Comparison of ENCODE assay signal across 25 cellular contexts in the genomic region with DNA sequence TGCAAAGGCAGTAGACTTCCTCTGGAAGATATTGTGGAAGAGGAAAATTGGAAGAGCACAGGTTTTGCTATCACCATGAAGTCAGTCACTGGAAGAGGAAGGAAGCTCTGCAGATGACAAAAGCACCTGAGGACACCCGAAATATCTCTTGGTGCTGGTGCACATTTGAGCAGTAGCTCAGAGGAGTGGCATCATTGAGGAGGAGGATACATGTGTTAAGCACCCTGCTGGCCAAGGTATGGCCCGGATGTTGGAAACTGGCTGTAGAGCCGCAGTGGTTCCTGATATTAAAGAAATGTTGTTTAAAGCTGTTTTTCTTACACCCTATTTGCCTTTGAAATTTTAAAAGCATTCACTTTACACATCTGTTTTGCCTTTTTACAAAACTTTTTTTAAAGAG. TPM values are rescaled to one million over a fixed set of nuclear protein-coding genes. Genes with fewer than 3 reads are reported as not detected.
DNase-seq lines count a peak whose midpoint lies in the region; ATAC-seq and TF ChIP-seq lines count a peak whose summit lies in the region.
"Had no signal": no experiment of that assay in that cellular context is flagged by ENCODE, and none has a peak within 500 bp of the region (broad histone marks: within the 10 kb centered on the region; RNA-seq: fewer than 3 reads in every experiment).

No MANE protein-coding gene starts in this region.

- H3K79me1 ChIP-seq in mesendoderm (ENCODE audit: low read length), result no peaks in the 10 kb centered on the region

- intact Hi-C loops in CD4-positive, alpha-beta T cell (cut with DNase I, micrococcal nuclease), result no loop called here
- intact Hi-C loops in CD8-positive, alpha-beta T cell (cut with DNase I, micrococcal nuclease), result no loop called here
- intact Hi-C loops in activated T-helper 1 cell treated with anti-CD3 and anti-CD28 coated beads, Interleukin-12 subunit alpha, Interleukin-12 subunit beta, Interleukin-2, Interleukin-4 antibody, amounts not matched to agents 30 ng/mL and 10 ng/mL and 1 ng/mL, durations not matched to agents 14 hours and 24 hours and 36 hours (cut with micrococcal nuclease), result no loop called here
- intact Hi-C loops in prostate gland (cut with DNase I), result no loop called here
- intact Hi-C loops in esophagus muscularis mucosa (cut with DNase I), result no loop called here

- no peak for ATAC-seq in CD4-positive, alpha-beta T cell (ENCODE audit: poor library complexity)
- no peak for ATAC-seq in CD8-positive, alpha-beta T cell

- H3K4me1 Mint-ChIP-seq in CD4-positive, alpha-beta T cell (ENCODE audit: low read depth), result no peaks in the 10 kb centered on the region
- no peaks in the 10 kb centered on the region for H3K4me1 Mint-ChIP-seq in CD8-positive, alpha-beta T cell (ENCODE audit: low read depth)
- no peaks in the 10 kb centered on the region for H3K4me1 Mint-ChIP-seq in activated T-helper 1 cell treated with anti-CD3 and anti-CD28 coated beads, Interleukin-12 subunit alpha, Interleukin-12 subunit beta, Interleukin-2, Interleukin-4 antibody, amounts not matched to agents 30 ng/mL and 10 ng/mL and 1 ng/mL, durations not matched to agents 14 hours and 24 hours and 36 hours (ENCODE audit: low read depth)

- no peaks in the 10 kb centered on the region for H3K9me3 Mint-ChIP-seq in CD4-positive, alpha-beta T cell
- H3K9me3 Mint-ChIP-seq in CD8-positive, alpha-beta T cell, result no peaks in the 10 kb centered on the region
- no peaks in the 10 kb centered on the region for H3K9me3 Mint-ChIP-seq in activated T-helper 1 cell treated with anti-CD3 and anti-CD28 coated beads, Interleukin-12 subunit alpha, Interleukin-12 subunit beta, Interleukin-2, Interleukin-4 antibody, amounts not matched to agents 30 ng/mL and 10 ng/mL and 1 ng/mL, durations not matched to agents 14 hours and 24 hours and 36 hours
- H3K9me3 Mint-ChIP-seq: CD4-positive, alpha-beta memory T cell had no signal

- TF ChIP-seq EP300 in esophagus muscularis mucosa (IDR thresholded peaks at IDR 0.05), result no peak

- no peaks in the 10 kb centered on the region for H3K36me3 Mint-ChIP-seq in CD4-positive, alpha-beta T cell (ENCODE audit: low read depth)
- peaks cover 3% of the 10 kb centered on the region for H3K36me3 Mint-ChIP-seq in CD8-positive, alpha-beta T cell
- H3K36me3 Mint-ChIP-seq in activated T-helper 1 cell treated with anti-CD3 and anti-CD28 coated beads, Interleukin-12 subunit alpha, Interleukin-12 subunit beta, Interleukin-2, Interleukin-4 antibody, amounts not matched to agents 30 ng/mL and 10 ng/mL and 1 ng/mL, durations not matched to agents 14 hours and 24 hours and 36 hours (ENCODE audit: low read depth), result peaks cover 9% of the 10 kb centered on the region

- no peak overlapping the region for H3K23ac ChIP-seq in mesendoderm (ENCODE audit: low read length)

- no peak overlapping the region for H2AK5ac ChIP-seq in mesendoderm (ENCODE audit: low read length)

- H2BK120ac ChIP-seq in mesendoderm (ENCODE audit: low read depth, low read length), result no peak overlapping the region

- H3K4ac ChIP-seq in mesendoderm (ENCODE audit: low read depth, low read length), result no peak overlapping the region

- CTCF ChIA-PET in CD4-positive, alpha-beta T cell (lab: Charles Lee), result interaction anchor here (1.3 kb wide), 1 partner anchor 10 kb away, joined by 5 read pairs; no protein-coding TSS in a partner anchor
- CTCF ChIA-PET in CD8-positive, alpha-beta T cell (lab: Charles Lee), result no interaction called here

- no peak overlapping the region for H3K56ac ChIP-seq in mesendoderm (ENCODE audit: low read length)

- no peaks in the 10 kb centered on the region for H3K36me3 ChIP-seq in CD8-positive, alpha-beta T cell (ENCODE audit: insufficient read depth, low read length)
- H3K36me3 ChIP-seq in mesendoderm (ENCODE audit: control insufficient read depth, insufficient read depth, low read length) (no peaks in the 10 kb centered on the region), prostate gland (no peaks in the 10 kb centered on the region), esophagus muscularis mucosa (peaks cover 0 to 3% (median 0%) of the 10 kb centered on the region in 4 donors)

- TF ChIP-seq POLR2A in prostate gland (IDR thresholded peaks at IDR 0.05) (no peak), esophagus muscularis mucosa (IDR thresholded peaks at IDR 0.05; ENCODE audit: low read depth) (no peak)

- no peaks in the 10 kb centered on the region for H3K9me3 ChIP-seq in CD4-positive, alpha-beta T cell (ENCODE audit: control insufficient read depth, low read length)
- no peaks in the 10 kb centered on the region for H3K9me3 ChIP-seq in CD8-positive, alpha-beta T cell (ENCODE audit: low read length)
- H3K9me3 ChIP-seq in prostate gland (no peaks in the 10 kb centered on the region), esophagus muscularis mucosa (no peaks in the 10 kb centered on the region)
- H3K9me3 ChIP-seq: BLaER1 had no signal

- no peak overlapping the region for H4K5ac ChIP-seq in mesendoderm (ENCODE audit: low read length)

- H3K4me3 ChIP-seq in CD8-positive, alpha-beta T cell (ENCODE audit: low read depth, low read length), result no peak overlapping the region
- H3K4me3 ChIP-seq in mesendoderm (ENCODE audit: low read length) (no peak overlapping the region), prostate gland (no peak overlapping the region), esophagus muscularis mucosa (no peak overlapping the region)
- H3K4me3 ChIP-seq: BLaER1, GM23248 had no signal

- H3K4me1 ChIP-seq in CD8-positive, alpha-beta T cell (ENCODE audit: insufficient read depth, low read length), result no peaks in the 10 kb centered on the region
- no peaks in the 10 kb centered on the region for H3K4me1 ChIP-seq in mesendoderm (ENCODE audit: control insufficient read depth, low read depth, low read length)
- H3K4me1 ChIP-seq in prostate gland (replicated peaks), result no peaks in the 10 kb centered on the region
- no peaks in the 10 kb centered on the region for H3K4me1 ChIP-seq in esophagus muscularis mucosa
- H3K4me1 ChIP-seq: BLaER1 had no signal

- TF ChIP-seq CTCF in CD4-positive, alpha-beta T cell (IDR thresholded peaks at IDR 0.05), result no peak
- TF ChIP-seq CTCF in CD8-positive, alpha-beta T cell (IDR thresholded peaks at IDR 0.05), result no peak
- TF ChIP-seq CTCF in prostate gland (IDR thresholded peaks at IDR 0.05) (no peak), esophagus muscularis mucosa (IDR thresholded peaks at IDR 0.05) (no peak)

- DNase-seq in CD4-positive, alpha-beta T cell, result no peak
- no peak for DNase-seq in CD8-positive, alpha-beta T cell
- no peak for DNase-seq in activated T-helper 1 cell treated with anti-CD3 and anti-CD28 coated beads, Interleukin-12 subunit alpha, Interleukin-12 subunit beta, Interleukin-2, Interleukin-4 antibody, amounts not matched to agents 30 ng/mL and 10 ng/mL and 1 ng/mL, durations not matched to agents 14 hours and 24 hours and 36 hours (ENCODE audit: low spot score)
- DNase-seq in mesendoderm, result peak; percentile 16
- DNase-seq in prostate gland (ENCODE audit: low spot score), result no peak
- no peak for DNase-seq in esophagus muscularis mucosa (ENCODE audit: extremely low spot score)
- no peak for DNase-seq in NCI-H146 treated with DMSO at 0.1 percent for 48 hours (lab: John Stamatoyannopoulos, UW; ENCODE audit: unreplicated experiment)
- DNase-seq: Calu3; CD4-positive, alpha-beta memory T cell; DMS153; GM23248; HCEC 1CT; KBM-7; MM.1S; NCI-H1048; NCI-H1417 treated with DMSO at 0.1 percent for 48 hours; NCI-H187 treated with DMSO at 0.1 percent for 48 hours; NCI-H2107; NCI-H446 treated with DMSO at 0.1 percent for 48 hours; NCI-H526 treated with DMSO at 0.1 percent for 48 hours; OCI-M1; Right ventricle myocardium superior had no signal

- no peak overlapping the region for H3K4me3 Mint-ChIP-seq in CD4-positive, alpha-beta T cell
- H3K4me3 Mint-ChIP-seq in CD8-positive, alpha-beta T cell, result no peak overlapping the region
- H3K4me3 Mint-ChIP-seq in activated T-helper 1 cell treated with anti-CD3 and anti-CD28 coated beads, Interleukin-12 subunit alpha, Interleukin-12 subunit beta, Interleukin-2, Interleukin-4 antibody, amounts not matched to agents 30 ng/mL and 10 ng/mL and 1 ng/mL, durations not matched to agents 14 hours and 24 hours and 36 hours, result no peak overlapping the region
- H3K4me3 Mint-ChIP-seq: CD4-positive, alpha-beta memory T cell had no signal

- no peak overlapping the region for H3K4me2 ChIP-seq in mesendoderm (ENCODE audit: low read length)
- H3K4me2 ChIP-seq: BLaER1 had no signal

- H3K9ac ChIP-seq in mesendoderm (ENCODE audit: low read length), result no peak overlapping the region
- H3K9ac ChIP-seq: BLaER1, GM23248 had no signal

- H3K27ac ChIP-seq in CD4-positive, alpha-beta T cell (ENCODE audit: low read depth, low read length), result no peak overlapping the region
- H3K27ac ChIP-seq in CD8-positive, alpha-beta T cell (ENCODE audit: low read depth, low read length), result no peak overlapping the region
- H3K27ac ChIP-seq in mesendoderm (ENCODE audit: low read depth, low read length) (no peak overlapping the region), prostate gland (no peak overlapping the region), esophagus muscularis mucosa (replicated peaks in 1 of 4) (no peak overlapping the region)
- H3K27ac ChIP-seq: BLaER1, GM23248 had no signal

- no peak overlapping the region for H3K18ac ChIP-seq in mesendoderm (ENCODE audit: low read length)

- H4K8ac ChIP-seq in mesendoderm (ENCODE audit: low read depth, low read length), result no peak overlapping the region

- WGBS in mesendoderm (ENCODE audit: extremely low coverage, insufficient coverage, low lambda C conversion rate), result no CpG with 5 or more reads among the region's 3 CpGs
- 63% methylated on average over 3 of the region's 3 CpGs for WGBS in prostate gland
- 67% methylated on average over 3 of the region's 3 CpGs for WGBS in esophagus muscularis mucosa

- no peak overlapping the region for H2BK5ac ChIP-seq in mesendoderm (ENCODE audit: low read length)

- no peaks in the 10 kb centered on the region for H3K79me2 ChIP-seq in mesendoderm (ENCODE audit: control insufficient read depth, insufficient read depth, low read length)

- H3K27ac Mint-ChIP-seq in CD4-positive, alpha-beta T cell, result peak overlapping the region; percentile 5
- peak overlapping the region; percentile 20 for H3K27ac Mint-ChIP-seq in CD8-positive, alpha-beta T cell
- H3K27ac Mint-ChIP-seq in activated T-helper 1 cell treated with anti-CD3 and anti-CD28 coated beads, Interleukin-12 subunit alpha, Interleukin-12 subunit beta, Interleukin-2, Interleukin-4 antibody, amounts not matched to agents 30 ng/mL and 10 ng/mL and 1 ng/mL, durations not matched to agents 14 hours and 24 hours and 36 hours, result peak overlapping the region; percentile 7

- POLR2A ChIA-PET in CD4-positive, alpha-beta T cell (lab: Charles Lee), result no interaction called here
- POLR2A ChIA-PET in CD8-positive, alpha-beta T cell (lab: Charles Lee), result no interaction called here

- no peaks in the 10 kb centered on the region for H3K27me3 Mint-ChIP-seq in CD4-positive, alpha-beta T cell
- no peaks in the 10 kb centered on the region for H3K27me3 Mint-ChIP-seq in CD8-positive, alpha-beta T cell (ENCODE audit: low read depth)
- no peaks in the 10 kb centered on the region for H3K27me3 Mint-ChIP-seq in activated T-helper 1 cell treated with anti-CD3 and anti-CD28 coated beads, Interleukin-12 subunit alpha, Interleukin-12 subunit beta, Interleukin-2, Interleukin-4 antibody, amounts not matched to agents 30 ng/mL and 10 ng/mL and 1 ng/mL, durations not matched to agents 14 hours and 24 hours and 36 hours (ENCODE audit: insufficient read depth)
- H3K27me3 Mint-ChIP-seq: CD4-positive, alpha-beta memory T cell had no signal

- no peak overlapping the region for H2BK15ac ChIP-seq in mesendoderm (replicated peaks; ENCODE audit: low read depth)

- no peaks in the 10 kb centered on the region for H3K27me3 ChIP-seq in CD4-positive, alpha-beta T cell (ENCODE audit: control insufficient read depth, insufficient read depth, low read length)
- no peaks in the 10 kb centered on the region for H3K27me3 ChIP-seq in CD8-positive, alpha-beta T cell (ENCODE audit: insufficient read depth, low read length)
- no peaks in the 10 kb centered on the region for H3K27me3 ChIP-seq in mesendoderm (ENCODE audit: insufficient read depth, low read length, poor library complexity)
- no peaks in the 10 kb centered on the region for H3K27me3 ChIP-seq in prostate gland (replicated peaks; ENCODE audit: insufficient read depth)
- H3K27me3 ChIP-seq in esophagus muscularis mucosa, result no peaks in the 10 kb centered on the region
- H3K27me3 ChIP-seq: BLaER1 had no signal

RNA-seq across cellular contexts. Expression of gene SCYGR2, which starts 32.7 kb away (rescaled TPM):
- not detected for total RNA-seq in CD4-positive, alpha-beta T cell
- not detected for total RNA-seq in CD8-positive, alpha-beta T cell
- total RNA-seq in activated T-helper 1 cell treated with anti-CD3 and anti-CD28 coated beads, Interleukin-12 subunit alpha, Interleukin-12 subunit beta, Interleukin-2, Interleukin-4 antibody, amounts not matched to agents 30 ng/mL and 10 ng/mL and 1 ng/mL, durations not matched to agents 14 hours and 24 hours and 36 hours, result not detected in 2 replicates
- not detected for polyA plus RNA-seq in mesendoderm (2013, experiment 1 of 2)
- polyA plus RNA-seq in mesendoderm (2013, experiment 2 of 2), result not detected
- total RNA-seq in prostate gland, result not detected
- not detected for total RNA-seq in esophagus muscularis mucosa
- total RNA-seq: Calu3; CD4-positive, alpha-beta memory T cell; G401; GM23248; Right ventricle myocardium superior; SK-MEL-5 had no signal
- polyA plus RNA-seq: CD4-positive, alpha-beta memory T cell; GM23248 had no signal

RNA-seq across cellular contexts. Expression of gene SCYGR3, which starts 48.6 kb away (rescaled TPM):
- total RNA-seq in CD4-positive, alpha-beta T cell, result not detected
- total RNA-seq in CD8-positive, alpha-beta T cell, result not detected
- total RNA-seq in activated T-helper 1 cell treated with anti-CD3 and anti-CD28 coated beads, Interleukin-12 subunit alpha, Interleukin-12 subunit beta, Interleukin-2, Interleukin-4 antibody, amounts not matched to agents 30 ng/mL and 10 ng/mL and 1 ng/mL, durations not matched to agents 14 hours and 24 hours and 36 hours, result not detected in 2 replicates
- polyA plus RNA-seq in mesendoderm (2013, experiment 1 of 2), result not detected
- not detected for polyA plus RNA-seq in mesendoderm (2013, experiment 2 of 2)
- total RNA-seq in prostate gland (not detected), esophagus muscularis mucosa (not detected)
- total RNA-seq: Calu3; CD4-positive, alpha-beta memory T cell; G401; GM23248; Right ventricle myocardium superior; SK-MEL-5 had no signal
- polyA plus RNA-seq: CD4-positive, alpha-beta memory T cell; GM23248 had no signal

RNA-seq across cellular contexts. Expression of gene SCYGR4, which starts 51.3 kb away (rescaled TPM):
- not detected for total RNA-seq in CD4-positive, alpha-beta T cell
- not detected for total RNA-seq in CD8-positive, alpha-beta T cell
- not detected in 2 replicates for total RNA-seq in activated T-helper 1 cell treated with anti-CD3 and anti-CD28 coated beads, Interleukin-12 subunit alpha, Interleukin-12 subunit beta, Interleukin-2, Interleukin-4 antibody, amounts not matched to agents 30 ng/mL and 10 ng/mL and 1 ng/mL, durations not matched to agents 14 hours and 24 hours and 36 hours
- polyA plus RNA-seq in mesendoderm (2013, experiment 1 of 2), result not detected
- not detected for polyA plus RNA-seq in mesendoderm (2013, experiment 2 of 2)
- total RNA-seq in prostate gland, result not detected
- total RNA-seq in esophagus muscularis mucosa, result not detected
- total RNA-seq: Calu3; CD4-positive, alpha-beta memory T cell; G401; GM23248; Right ventricle myocardium superior; SK-MEL-5 had no signal
- polyA plus RNA-seq: CD4-positive, alpha-beta memory T cell; GM23248 had no signal
